ENCODE assay signal across 1 cellular context in genomic region chr9:74500584-74500924, GRCh38.
TF ChIP-seq lines count a peak whose summit lies in the region.

No MANE protein-coding gene starts in this region.

TF ChIP-seq in H1, 55 proteins besides CTCF, POLR2A, EP300 and RAD21:
- TF ChIP-seq KDM1A (IDR thresholded peaks at IDR 0.05; ENCODE audit: borderline replicate concordance, low read length), result no peak
- no peak for TF ChIP-seq SRF (IDR thresholded peaks at IDR 0.05; ENCODE audit: low read depth, low read length)
- TF ChIP-seq SUZ12 (IDR thresholded peaks at IDR 0.05; ENCODE audit: low read length), result peak; percentile 52; the same call in 1 of the 2 replicates
- TF ChIP-seq ZNF274 (IDR thresholded peaks at IDR 0.05; ENCODE audit: borderline replicate concordance, extremely low read depth, low read length), result no peak
- TF ChIP-seq ASH2L (IDR thresholded peaks at IDR 0.05; ENCODE audit: low read length), result peak; percentile 72
- TF ChIP-seq SIN3A (conservative IDR thresholded peaks at IDR 0.05 in 1 of 2, IDR thresholded peaks at IDR 0.05 in 1 of 2; ENCODE audit: low read depth in 1 of 2, low read length in 2 of 2), result no peak
- no peak for TF ChIP-seq RFX5 (IDR thresholded peaks at IDR 0.05; ENCODE audit: borderline replicate concordance, low read depth, low read length)
- TF ChIP-seq CHD2 (IDR thresholded peaks at IDR 0.05; ENCODE audit: low read length), result no peak
- TF ChIP-seq CTBP2 (IDR thresholded peaks at IDR 0.05; ENCODE audit: borderline replicate concordance, insufficient read depth, insufficient read length, low read length), result no peak
- TF ChIP-seq SIX5 (IDR thresholded peaks at IDR 0.05; ENCODE audit: low read depth, low read length), result no peak
- no peak for TF ChIP-seq BRCA1 (IDR thresholded peaks at IDR 0.05; ENCODE audit: low read depth, low read length)
- TF ChIP-seq TCF12 (IDR thresholded peaks at IDR 0.05; ENCODE audit: low read depth, low read length), result no peak
- no peak for TF ChIP-seq BCL11A (IDR thresholded peaks at IDR 0.05; ENCODE audit: low read depth in 2 of 2, low read length in 2 of 2)
- no peak for TF ChIP-seq JUND (IDR thresholded peaks at IDR 0.05; ENCODE audit: low read length)
- TF ChIP-seq KDM4A (IDR thresholded peaks at IDR 0.05; ENCODE audit: low read depth, low read length, severe bottlenecking), result peak; percentile 57
- no peak for TF ChIP-seq MAX (IDR thresholded peaks at IDR 0.05)
- peak; percentile 49 for TF ChIP-seq EZH2 (IDR thresholded peaks at IDR 0.05; ENCODE audit: low read depth, low read length, severe bottlenecking)
- TF ChIP-seq GTF2F1 (IDR thresholded peaks at IDR 0.05; ENCODE audit: borderline replicate concordance, low read depth, low read length), result no peak
- TF ChIP-seq CBX8 (IDR thresholded peaks at IDR 0.05; ENCODE audit: borderline replicate concordance, low read depth, low read length), result no peak
- TF ChIP-seq PHF8 (conservative IDR thresholded peaks at IDR 0.05; ENCODE audit: low read depth, low read length), result no peak
- no peak for TF ChIP-seq FOSL1 (IDR thresholded peaks at IDR 0.05; ENCODE audit: insufficient read depth, low read depth, low read length)
- TF ChIP-seq HDAC6 (IDR thresholded peaks at IDR 0.05; ENCODE audit: low read depth, low read length), result no peak
